Comparison of ENCODE assay signal across 21 cellular contexts in genomic region chr20:9269280-9269971, GRCh38.
DNase-seq lines count a peak whose midpoint lies in the region; ATAC-seq and TF ChIP-seq lines count a peak whose summit lies in the region.
"Had no signal": no experiment of that assay in that cellular context is flagged by ENCODE, and none has a peak within 500 bp of the region (broad histone marks: within the 10 kb centered on the region; RNA-seq: fewer than 3 reads in every experiment).

No MANE protein-coding gene starts in this region.

- peak; percentile 74 for DNase-seq in EH (ENCODE audit: low read depth)
- peak; percentile 5 for DNase-seq in NCI-H226
- DNase-seq in fibroblast of lung (ENCODE audit: low read depth in 2 of 2) = peak; percentile 58 to 60
- DNase-seq in mesenchymal stem cell = peak; percentile 41
- DNase-seq in mammary epithelial cell = no peak
- no peak for DNase-seq in NCI-H2196 treated with DMSO at 0.1 percent for 48 hours (lab: John Stamatoyannopoulos, UW; ENCODE audit: unreplicated experiment)
- no peak for DNase-seq in erythroblast (lab: John Stamatoyannopoulos, UW)
- DNase-seq: activated CD4-positive, alpha-beta T cell treated with anti-CD3 and anti-CD28 coated beads for 1 hour; activated gamma-delta T cell treated with Interleukin-2 at 50 U/mL for 16 hours; activated T-cell treated with anti-CD3 and anti-CD28 coated beads, Interleukin-2, amount 50 U/mL, for 1 hour; COR-L47; H9; KBM-7; kidney; NCI-H1694; SHP77; stimulated activated CD4-positive, alpha-beta T cell treated with anti-CD3 and anti-CD28 coated beads, Interleukin-4, amount 100 ng/mL, for 4 hours; stimulated activated naive CD8-positive, alpha-beta T cell treated with anti-CD3 and anti-CD28 coated beads, Interleukin-15, amount 100 ng/mL, for 72 hours had no signal

- no peak overlapping the region for H3K14ac ChIP-seq in mesenchymal stem cell (ENCODE audit: low read length in 2 of 2)

- H3K36me3 ChIP-seq in fibroblast of lung (ENCODE audit: control insufficient read depth, insufficient read depth, low read length) (no peaks in the 10 kb centered on the region), mesenchymal stem cell (ENCODE audit: control insufficient read depth in 1 of 2, insufficient read depth in 2 of 2, low read depth in 1 of 2, low read length in 2 of 2) (peaks cover 0 to 3% of the 10 kb centered on the region in 2 experiments), mammary epithelial cell (ENCODE audit: insufficient read depth, low read length) (no peaks in the 10 kb centered on the region)
- H3K36me3 ChIP-seq: cardiac muscle cell, tibial nerve had no signal

- intact Hi-C loops in mammary epithelial cell (cut with micrococcal nuclease) = no loop called here

- peak overlapping the region; percentile 66 for H2AK5ac ChIP-seq in mesenchymal stem cell (ENCODE audit: low read length, severe bottlenecking)

- no peak for ATAC-seq in GM19351 (IDR thresholded peaks at IDR 0.05; ENCODE audit: unreplicated experiment)
- ATAC-seq: stimulated activated naive CD8-positive, alpha-beta T cell treated with anti-CD3 and anti-CD28 coated beads, Interleukin-15, amount 100 ng/mL, for 72 hours had no signal

- H3K4me1 ChIP-seq in fibroblast of lung (ENCODE audit: control insufficient read depth, extremely low read depth, insufficient read depth, low read length) (peaks cover 10% of the 10 kb centered on the region), mesenchymal stem cell (ENCODE audit: control insufficient read depth, insufficient read depth, low read depth, low read length) (peaks cover 2% of the 10 kb centered on the region), mammary epithelial cell (ENCODE audit: insufficient read depth, low read length) (no peaks in the 10 kb centered on the region)

- no peak overlapping the region for H2AFZ ChIP-seq in fibroblast of lung (ENCODE audit: low read length)
- no peak overlapping the region for H2AFZ ChIP-seq in mesenchymal stem cell (ENCODE audit: low read depth, low read length)
- H2AFZ ChIP-seq in mammary epithelial cell (ENCODE audit: low read depth, low read length) = no peak overlapping the region

- WGBS in mesenchymal stem cell = no CpG with 5 or more reads among the region's 2 CpGs
- 91% methylated on average over 2 of the region's 2 CpGs for WGBS in mammary epithelial cell (ENCODE audit: low coverage, missing lambda C conversion rate)

- no peak overlapping the region for H3K23ac ChIP-seq in mesenchymal stem cell (ENCODE audit: low read length in 2 of 2)

- no peak overlapping the region for H3K18ac ChIP-seq in mesenchymal stem cell (ENCODE audit: low read depth in 1 of 2, low read length in 2 of 2)

- H3K9ac ChIP-seq in fibroblast of lung (ENCODE audit: insufficient read depth, low read length) (no peak overlapping the region), mesenchymal stem cell (ENCODE audit: low read length) (no peak overlapping the region), mammary epithelial cell (ENCODE audit: insufficient read depth, low read length) (no peak overlapping the region)

- no peak for TF ChIP-seq CTCF in fibroblast of lung (conservative IDR thresholded peaks at IDR 0.05 in 1 of 2, IDR thresholded peaks at IDR 0.05 in 1 of 2; ENCODE audit: low read depth in 1 of 2, low read length in 2 of 2)
- TF ChIP-seq CTCF in mammary epithelial cell (conservative IDR thresholded peaks at IDR 0.05 in 1 of 2, IDR thresholded peaks at IDR 0.05 in 1 of 2; ENCODE audit: extremely low read depth in 1 of 2, insufficient read depth in 1 of 2, low read depth in 1 of 2, low read length in 2 of 2) = no peak

- no peak overlapping the region for H2BK5ac ChIP-seq in mesenchymal stem cell (ENCODE audit: low read depth, low read length, poor library complexity, severe bottlenecking)

- H4K8ac ChIP-seq in mesenchymal stem cell (ENCODE audit: low read length) = no peak overlapping the region

- H3K4ac ChIP-seq in mesenchymal stem cell (ENCODE audit: low read depth in 1 of 2, low read length in 2 of 2) = peak overlapping the region in 1 of 2 experiments; percentile 28

- in situ Hi-C loops in mammary epithelial cell (cut with MboI; ENCODE audit: low sequenced_read_pairs in 2 of 2) = no loop called here

- no peak overlapping the region for H2BK15ac ChIP-seq in mesenchymal stem cell (ENCODE audit: low read depth, poor library complexity, severe bottlenecking)

- CTCF ChIA-PET in mammary epithelial cell (lab: Charles Lee; ENCODE audit: low non-redundant PET) = no interaction called here

- dilution Hi-C loops in mammary epithelial cell (cut with HindIII; ENCODE audit: low sequenced_read_pairs) = no loop called here

- H3K27ac ChIP-seq in fibroblast of lung (ENCODE audit: insufficient read depth, low read length) (no peak overlapping the region), mesenchymal stem cell (ENCODE audit: low read length, poor library complexity, severe bottlenecking) (peak overlapping the region; percentile 60), mammary epithelial cell (ENCODE audit: insufficient read depth, low read depth, low read length) (no peak overlapping the region)
- H3K27ac ChIP-seq: cardiac muscle cell, tibial nerve had no signal

- BruUV-seq in mammary epithelial cell (replicated peaks; lab: Mats Ljungman, UMichigan) = no TSS peak

- H3K4me2 ChIP-seq in fibroblast of lung (ENCODE audit: extremely low read depth, insufficient read depth, low read length) = peak overlapping the region; percentile 48
- H3K4me2 ChIP-seq in mesenchymal stem cell (ENCODE audit: low read length, poor library complexity, severe bottlenecking) = no peak overlapping the region
- no peak overlapping the region for H3K4me2 ChIP-seq in mammary epithelial cell (ENCODE audit: insufficient read depth, low read depth, low read length)

- peaks cover 19% of the 10 kb centered on the region for H3K79me1 ChIP-seq in mesenchymal stem cell (replicated peaks; ENCODE audit: low read length, poor library complexity, severe bottlenecking)

- no peak overlapping the region for H2BK12ac ChIP-seq in mesenchymal stem cell (ENCODE audit: low read length in 2 of 2)

- no peak overlapping the region for H2BK120ac ChIP-seq in mesenchymal stem cell (ENCODE audit: low read depth, low read length)

- H3K9me3 ChIP-seq in fibroblast of lung (ENCODE audit: control insufficient read depth, insufficient read depth, low read depth, low read length) (no peaks in the 10 kb centered on the region), mesenchymal stem cell (ENCODE audit: control insufficient read depth, low read length) (no peaks in the 10 kb centered on the region), mammary epithelial cell (replicated peaks; ENCODE audit: insufficient read depth, low read length) (no peaks in the 10 kb centered on the region)
- H3K9me3 ChIP-seq: tibial nerve had no signal

- H4K20me1 ChIP-seq in fibroblast of lung (ENCODE audit: control insufficient read depth, extremely low read depth, insufficient read depth, low read length) (no peaks in the 10 kb centered on the region), mammary epithelial cell (ENCODE audit: insufficient read depth, low read length) (no peaks in the 10 kb centered on the region)

- no peak overlapping the region for H3K4me3 ChIP-seq in fibroblast of lung (replicated peaks in 1 of 4; ENCODE audit: control extremely low read depth in 1 of 4, insufficient read depth in 1 of 4, low read depth in 3 of 4, low read length in 4 of 4)
- no peak overlapping the region for H3K4me3 ChIP-seq in mesenchymal stem cell (ENCODE audit: insufficient read depth in 1 of 2, low read depth in 1 of 2, low read length in 2 of 2)
- H3K4me3 ChIP-seq in mammary epithelial cell (replicated peaks in 1 of 3; ENCODE audit: insufficient read depth in 1 of 3, low read depth in 2 of 3, low read length in 3 of 3) = no peak overlapping the region
- H3K4me3 ChIP-seq: cardiac muscle cell, tibial nerve had no signal

- H3K79me2 ChIP-seq in fibroblast of lung (ENCODE audit: control insufficient read depth, insufficient read depth, low read length) (no peaks in the 10 kb centered on the region), mammary epithelial cell (ENCODE audit: insufficient read depth, low read length) (no peaks in the 10 kb centered on the region)

- no peak for TF ChIP-seq POLR2A in erythroblast (IDR thresholded peaks at IDR 0.05; ENCODE audit: low read length)

- no peak overlapping the region for H4K91ac ChIP-seq in mesenchymal stem cell (ENCODE audit: low read length)

- H3K27me3 ChIP-seq in fibroblast of lung (ENCODE audit: control insufficient read depth, insufficient read depth, low read length) = no peaks in the 10 kb centered on the region
- H3K27me3 ChIP-seq in mesenchymal stem cell (ENCODE audit: control insufficient read depth in 1 of 2, insufficient read depth in 1 of 2, low read length in 2 of 2) = no peaks in the 10 kb centered on the region
- H3K27me3 ChIP-seq in mammary epithelial cell (ENCODE audit: insufficient read depth, low read length) = no peaks in the 10 kb centered on the region
- H3K27me3 ChIP-seq: cardiac muscle cell, tibial nerve had no signal

Comparison
In these comparisons a context has a peak if more than half of its experiments do, and no peak if none do; other contexts are left out.
1. DNase-seq: peak in EH (single experiment), NCI-H226 (single experiment), fibroblast of lung (2 of 2) and mesenchymal stem cell (single experiment); none in mammary epithelial cell (single experiment), NCI-H2196 treated with DMSO at 0.1 percent for 48 hours (single experiment) and erythroblast (0 of 2).